Comparison of ENCODE assay signal across 15 cellular contexts in the genomic region with DNA sequence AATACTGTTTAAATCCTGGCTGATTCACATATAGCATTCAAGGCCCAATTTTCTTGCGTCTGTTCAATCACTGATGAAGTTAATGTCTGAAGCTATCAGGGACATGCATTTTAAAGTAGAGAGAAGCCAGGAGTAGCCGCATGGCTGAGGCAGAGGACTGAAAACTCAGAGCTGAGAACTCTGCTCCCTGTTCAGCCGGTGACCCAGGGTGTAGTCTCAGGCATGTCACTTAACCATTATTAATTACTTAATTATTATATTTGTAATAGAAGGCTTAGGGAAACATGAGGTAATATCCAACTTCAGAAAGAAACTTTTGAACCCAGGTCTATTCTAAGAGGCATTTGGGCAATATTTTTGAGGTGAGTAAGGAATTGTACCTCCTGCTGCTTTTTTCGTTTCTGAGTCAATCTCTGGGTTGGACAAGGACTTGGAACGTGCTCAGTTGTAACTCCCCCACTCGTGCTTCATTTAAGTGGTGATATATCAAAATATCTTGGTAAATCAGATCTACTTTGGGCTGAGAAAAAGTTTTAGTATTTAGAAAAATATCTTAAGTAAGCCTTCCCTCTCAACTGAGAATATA.
"Had no signal": no experiment of that assay in that cellular context is flagged by ENCODE, and none has a peak within 500 bp of the region (broad histone marks: within the 10 kb centered on the region; RNA-seq: fewer than 3 reads in every experiment).

No MANE protein-coding gene starts in this region.

- H3K27ac ChIP-seq: coronary artery, gastroesophageal sphincter, suprapubic skin, upper lobe of right lung had no signal

- ATAC-seq: gastroesophageal sphincter; left ventricle myocardium superior; sciatic nerve; stimulated activated naive CD8-positive, alpha-beta T cell treated with anti-CD3 and anti-CD28 coated beads, Interleukin-15, Interleukin-2, amounts not matched to agents 100 U/mL and 50 U/mL, for 24 hours; upper lobe of right lung; WTC11 had no signal

- H3K9me3 ChIP-seq: gastroesophageal sphincter, SK-N-SH, suprapubic skin, upper lobe of right lung had no signal

- DNase-seq: activated CD4-positive, alpha-beta T cell treated with anti-CD3 and anti-CD28 coated beads, Interleukin-2, amount 10 ng/mL, durations not matched to agents 24 days and 14 days; amniotic stem cell; effector CD4-positive, alpha-beta T cell; left ventricle myocardium superior; mesendoderm; SK-N-SH; stimulated activated CD4-positive, alpha-beta T cell treated with anti-CD3 and anti-CD28 coated beads, Interleukin-2, amount 100 ng/mL, for 48 hours; stimulated activated naive CD8-positive, alpha-beta T cell treated with anti-CD3 and anti-CD28 coated beads, Interleukin-15, Interleukin-2, amounts not matched to agents 100 U/mL and 50 U/mL, for 24 hours; T-helper 1 cell; upper lobe of right lung had no signal

- H3K36me3 ChIP-seq: gastroesophageal sphincter, suprapubic skin, upper lobe of right lung had no signal

- H3K27me3 ChIP-seq: gastroesophageal sphincter, suprapubic skin, upper lobe of right lung had no signal

- H3K4me1 ChIP-seq: gastroesophageal sphincter, suprapubic skin, upper lobe of right lung had no signal

- H3K4me3 ChIP-seq: coronary artery, gastroesophageal sphincter, suprapubic skin, upper lobe of right lung had no signal
